12 cellular contexts compared by ENCODE assay signal in the genomic region with DNA sequence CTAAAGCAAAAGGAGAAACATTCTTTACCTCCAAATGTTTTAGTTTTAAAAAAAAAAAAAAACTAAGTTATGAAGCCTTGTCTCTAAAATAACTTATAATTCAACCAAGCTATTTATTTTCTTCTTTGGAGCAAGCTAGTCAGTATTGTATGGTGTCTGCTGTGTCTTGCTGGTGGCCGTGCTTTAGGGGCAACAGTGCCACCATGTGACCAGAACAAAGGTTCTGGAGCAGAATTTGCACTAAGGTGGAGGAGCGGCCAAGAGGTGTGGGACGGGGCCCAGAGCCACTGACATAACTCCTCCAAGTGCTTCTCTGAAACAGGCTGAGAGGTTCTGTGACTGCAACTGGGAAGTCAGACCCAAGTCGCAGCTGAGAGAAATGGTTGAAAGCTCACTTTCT. TPM values are rescaled to one million over a fixed set of nuclear protein-coding genes. Genes with fewer than 3 reads are reported as not detected.
DNase-seq lines count a peak whose midpoint lies in the region; ATAC-seq and TF ChIP-seq lines count a peak whose summit lies in the region.
"Had no signal": no experiment of that assay in that cellular context is flagged by ENCODE, and none has a peak within 500 bp of the region (broad histone marks: within the 10 kb centered on the region; RNA-seq: fewer than 3 reads in every experiment).

No MANE protein-coding gene starts in this region.

- H3K27me3 Mint-ChIP-seq in T-helper 2 cell treated with Interferon-gamma antibody and Interleukin-4, amounts not matched to agents 5 μg/mL and 100 μg/mL, for 36 hours (ENCODE audit: low read depth) = no peaks in the 10 kb centered on the region
- H3K27me3 Mint-ChIP-seq in activated CD4-positive, alpha-beta memory T cell treated with anti-CD3 and anti-CD28 coated beads, Interleukin-2, amount 10 ng/mL, durations not matched to agents 7 days and 5 days = no peaks in the 10 kb centered on the region
- H3K27me3 Mint-ChIP-seq: activated CD8-positive, alpha-beta memory T cell treated with anti-CD3 and anti-CD28 coated beads, Interleukin-2, amount 10 ng/mL, durations not matched to agents 7 days and 5 days had no signal

- ATAC-seq in PC-3 (no peak), HG02840 (IDR thresholded peaks at IDR 0.05; ENCODE audit: low FRiP score, unreplicated experiment) (no peak)
- ATAC-seq: activated CD8-positive, alpha-beta memory T cell treated with anti-CD3 and anti-CD28 coated beads, Interleukin-2, amount 10 ng/mL, durations not matched to agents 7 days and 5 days had no signal

- H3K27ac Mint-ChIP-seq in T-helper 2 cell treated with Interferon-gamma antibody and Interleukin-4, amounts not matched to agents 5 μg/mL and 100 μg/mL, for 36 hours = no peak overlapping the region
- no peak overlapping the region for H3K27ac Mint-ChIP-seq in activated CD4-positive, alpha-beta memory T cell treated with anti-CD3 and anti-CD28 coated beads, Interleukin-2, amount 10 ng/mL, durations not matched to agents 7 days and 5 days
- H3K27ac Mint-ChIP-seq: activated CD8-positive, alpha-beta memory T cell treated with anti-CD3 and anti-CD28 coated beads, Interleukin-2, amount 10 ng/mL, durations not matched to agents 7 days and 5 days had no signal

- H3K4me2 ChIP-seq in PC-3 (ENCODE audit: low read length) = no peak overlapping the region

- BruUV-seq in PC-3 (replicated peaks; lab: Mats Ljungman, UMichigan) = no TSS peak

- POLR2A ChIA-PET in PC-3 (lab: Charles Lee; ENCODE audit: unreplicated experiment) = no interaction called here
- POLR2A ChIA-PET in activated CD4-positive, alpha-beta memory T cell treated with anti-CD3 and anti-CD28 coated beads, Interleukin-2, amount 10 ng/mL, durations not matched to agents 7 days and 5 days (lab: Charles Lee) = no interaction called here

- H4K20me1 ChIP-seq in PC-3 (ENCODE audit: low read length) = peaks cover 8% of the 10 kb centered on the region; the same call in 1 of the 2 replicates

- H3K79me2 ChIP-seq in PC-3 (ENCODE audit: low read length) = peaks cover 11% of the 10 kb centered on the region

- peak; percentile 31 for DNase-seq in DMS53 (lab: John Stamatoyannopoulos, UW)
- DNase-seq in DMS53 treated with DMSO at 0.1 percent for 48 hours (lab: John Stamatoyannopoulos, UW; ENCODE audit: unreplicated experiment) = no peak
- DNase-seq in PC-3 = no peak
- peak; percentile 70 for DNase-seq in islet precursor cell
- no peak for DNase-seq in T-helper 2 cell treated with Interferon-gamma antibody and Interleukin-4, amounts not matched to agents 5 μg/mL and 100 μg/mL, for 36 hours (ENCODE audit: low spot score)
- no peak for DNase-seq in activated CD4-positive, alpha-beta memory T cell treated with anti-CD3 and anti-CD28 coated beads, Interleukin-2, amount 10 ng/mL, durations not matched to agents 7 days and 5 days
- DNase-seq: activated CD8-positive, alpha-beta memory T cell treated with anti-CD3 and anti-CD28 coated beads, Interleukin-2, amount 10 ng/mL, durations not matched to agents 7 days and 5 days; cortex of kidney; NCI-H2081 treated with DMSO at 0.1 percent for 48 hours; stimulated activated CD8-positive, alpha-beta memory T cell treated with anti-CD3 and anti-CD28 coated beads, Interleukin-4, amount 100 ng/mL, for 48 hours had no signal

- no peaks in the 10 kb centered on the region for H3F3A ChIP-seq in PC-3 (ENCODE audit: low read length, unreplicated experiment)

- H3K4me3 ChIP-seq in GM12875 (ENCODE audit: low read depth, low read length) (no peak overlapping the region), PC-3 (ENCODE audit: low read length) (no peak overlapping the region)

- no peaks in the 10 kb centered on the region for H3K9me3 Mint-ChIP-seq in T-helper 2 cell treated with Interferon-gamma antibody and Interleukin-4, amounts not matched to agents 5 μg/mL and 100 μg/mL, for 36 hours
- H3K9me3 Mint-ChIP-seq in activated CD4-positive, alpha-beta memory T cell treated with anti-CD3 and anti-CD28 coated beads, Interleukin-2, amount 10 ng/mL, durations not matched to agents 7 days and 5 days = no peaks in the 10 kb centered on the region

- H2AFZ ChIP-seq in PC-3 (ENCODE audit: low read length) = no peak overlapping the region

- CTCF ChIA-PET in PC-3 (lab: Charles Lee) = no interaction called here
- CTCF ChIA-PET in activated CD4-positive, alpha-beta memory T cell treated with anti-CD3 and anti-CD28 coated beads, Interleukin-2, amount 10 ng/mL, durations not matched to agents 7 days and 5 days (lab: Charles Lee) = interaction anchor here (0.8 to 1.3 kb wide), 3 partner anchors 11 to 37 kb away, joined by 3 to 4 read pairs (median 3); no protein-coding TSS in a partner anchor

- TF ChIP-seq CTCF in GM12875 (IDR thresholded peaks at IDR 0.05; ENCODE audit: borderline replicate concordance, insufficient read depth, low read depth, low read length) = 0 out of 2 replicates have a peak, but pooled peaks have one; percentile 7
- TF ChIP-seq CTCF in PC-3 (conservative IDR thresholded peaks at IDR 0.05; ENCODE audit: low read depth, low read length) = peak; percentile 48

- H3K4me3 Mint-ChIP-seq in T-helper 2 cell treated with Interferon-gamma antibody and Interleukin-4, amounts not matched to agents 5 μg/mL and 100 μg/mL, for 36 hours = no peak overlapping the region
- H3K4me3 Mint-ChIP-seq in activated CD4-positive, alpha-beta memory T cell treated with anti-CD3 and anti-CD28 coated beads, Interleukin-2, amount 10 ng/mL, durations not matched to agents 7 days and 5 days = no peak overlapping the region
- H3K4me3 Mint-ChIP-seq: activated CD8-positive, alpha-beta memory T cell treated with anti-CD3 and anti-CD28 coated beads, Interleukin-2, amount 10 ng/mL, durations not matched to agents 7 days and 5 days had no signal

- H3K27me3 ChIP-seq in PC-3 (ENCODE audit: low read length) = no peaks in the 10 kb centered on the region

- peaks cover 58% of the 10 kb centered on the region for H3K36me3 Mint-ChIP-seq in T-helper 2 cell treated with Interferon-gamma antibody and Interleukin-4, amounts not matched to agents 5 μg/mL and 100 μg/mL, for 36 hours (ENCODE audit: low read depth)
- peaks cover 66% of the 10 kb centered on the region for H3K36me3 Mint-ChIP-seq in activated CD4-positive, alpha-beta memory T cell treated with anti-CD3 and anti-CD28 coated beads, Interleukin-2, amount 10 ng/mL, durations not matched to agents 7 days and 5 days (ENCODE audit: low read depth)

- H3K4me1 Mint-ChIP-seq in T-helper 2 cell treated with Interferon-gamma antibody and Interleukin-4, amounts not matched to agents 5 μg/mL and 100 μg/mL, for 36 hours (ENCODE audit: low read depth) = peaks cover 8% of the 10 kb centered on the region
- peaks cover 22% of the 10 kb centered on the region for H3K4me1 Mint-ChIP-seq in activated CD4-positive, alpha-beta memory T cell treated with anti-CD3 and anti-CD28 coated beads, Interleukin-2, amount 10 ng/mL, durations not matched to agents 7 days and 5 days

- no peak overlapping the region for H3K9ac ChIP-seq in PC-3 (ENCODE audit: low read length)

- H3K27ac ChIP-seq in PC-3 (ENCODE audit: low read length) = no peak overlapping the region

- intact Hi-C loops in PC-3 (cut with micrococcal nuclease) = loop anchor here (10.0 kb wide), 2 partner anchors 775 to 835 kb away; a partner anchor contains a TSS

- no peaks in the 10 kb centered on the region for H3K9me2 ChIP-seq in PC-3 (replicated peaks; ENCODE audit: low read length)

- H3K4me1 ChIP-seq in PC-3 (ENCODE audit: insufficient read depth, low read length) = peaks cover 7% of the 10 kb centered on the region; the same call in 1 of the 2 replicates

- peaks cover 66% of the 10 kb centered on the region for H3K36me3 ChIP-seq in PC-3 (ENCODE audit: low read depth, low read length)

- H3K9me3 ChIP-seq in PC-3 (ENCODE audit: low read length) = no peaks in the 10 kb centered on the region

RNA-seq across cellular contexts. Expression of a gene that starts 4.5 kb away (rescaled TPM):
- 6.4 and 18.5 TPM in 2 replicates for total RNA-seq in PC-3 (2014; rRNA removed)
- 1 to 10 TPM; 6.3 to 7.1 TPM for total RNA-seq in activated CD4-positive, alpha-beta memory T cell treated with anti-CD3 and anti-CD28 coated beads, Interleukin-2, amount 10 ng/mL, durations not matched to agents 7 days and 5 days

RNA-seq across cellular contexts. Expression of a gene that starts 41.4 kb away (rescaled TPM):
- 148 and 165 TPM in 2 replicates for total RNA-seq in PC-3 (2014; rRNA removed)
- 10 to 100 TPM; 68.9 to 70.3 TPM for total RNA-seq in activated CD4-positive, alpha-beta memory T cell treated with anti-CD3 and anti-CD28 coated beads, Interleukin-2, amount 10 ng/mL, durations not matched to agents 7 days and 5 days

RNA-seq across cellular contexts. Expression of a gene that starts 42.8 kb away (rescaled TPM):
- total RNA-seq in PC-3 (2014; rRNA removed) = 120 and 181 TPM in 2 replicates
- 10 to 100 TPM; 69.9 to 74.1 TPM for total RNA-seq in activated CD4-positive, alpha-beta memory T cell treated with anti-CD3 and anti-CD28 coated beads, Interleukin-2, amount 10 ng/mL, durations not matched to agents 7 days and 5 days

Comparison
In these comparisons a context has a peak if more than half of its experiments do, and no peak if none do; other contexts are left out.
1. DNase-seq: peak in DMS53 (single experiment) and islet precursor cell (single experiment); none in DMS53 treated with DMSO at 0.1 percent for 48 hours (single experiment), PC-3 (single experiment), T-helper 2 cell treated with Interferon-gamma antibody and Interleukin-4, amounts not matched to agents 5 μg/mL and 100 μg/mL, for 36 hours (single experiment) and activated CD4-positive, alpha-beta memory T cell treated with anti-CD3 and anti-CD28 coated beads, Interleukin-2, amount 10 ng/mL, durations not matched to agents 7 days and 5 days (single experiment).